ENCODE assay signal across 1 cellular context in the genomic region with DNA sequence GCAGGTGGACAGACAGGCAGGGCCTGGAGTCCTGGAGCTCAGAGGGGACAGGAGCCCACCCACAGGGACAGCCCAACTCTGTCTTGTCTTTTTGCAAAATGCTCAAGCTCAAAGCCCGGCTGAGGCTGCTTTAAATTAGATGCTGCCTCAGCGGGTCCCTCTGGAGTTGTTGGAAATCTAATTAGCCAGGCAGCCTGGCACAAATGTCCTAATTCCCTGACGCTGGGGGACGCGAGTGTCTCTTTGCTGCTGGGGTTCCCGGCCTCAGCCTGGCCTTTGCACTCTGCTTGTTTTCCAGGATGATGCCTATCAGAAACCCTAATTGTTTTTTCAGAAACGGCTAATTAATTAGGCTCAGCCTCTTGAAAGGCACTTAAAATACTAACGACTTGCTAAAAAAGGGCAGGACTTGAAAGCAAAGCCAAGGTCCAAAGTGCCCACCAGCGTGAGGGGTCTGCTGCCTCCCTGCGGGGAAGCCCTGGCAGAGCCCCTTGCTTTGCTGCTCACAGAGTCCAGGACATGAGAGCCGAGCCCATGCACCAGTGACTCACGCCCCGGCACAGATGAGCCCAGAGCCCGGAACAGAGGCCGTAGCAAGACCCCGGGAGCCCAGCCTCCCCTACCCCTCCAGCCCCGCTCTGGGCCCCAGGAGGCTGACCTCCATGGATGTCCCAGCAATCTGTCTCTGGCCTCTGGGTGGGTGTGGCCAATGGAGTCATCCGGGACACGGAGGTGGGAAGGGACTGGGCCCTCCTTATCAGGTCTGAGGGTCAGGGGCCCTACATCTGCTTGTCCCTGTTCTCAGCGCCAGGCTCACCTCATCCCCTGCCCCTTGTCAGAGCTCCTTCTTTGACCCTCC.
TF ChIP-seq lines count a peak whose summit lies in the region.

No MANE protein-coding gene starts in this region.

TF ChIP-seq in SK-N-SH, 30 proteins besides CTCF, POLR2A, EP300 and RAD21:
- TF ChIP-seq JUND (IDR thresholded peaks at IDR 0.05) (no peak), FOSL2 (IDR thresholded peaks at IDR 0.05; ENCODE audit: borderline replicate concordance, low read depth) (no peak), TCF12 (IDR thresholded peaks at IDR 0.05) (no peak), FOXM1 (IDR thresholded peaks at IDR 0.05; ENCODE audit: low read depth) (no peak), RFX5 (IDR thresholded peaks at IDR 0.05; ENCODE audit: low read length) (no peak), GABPA (IDR thresholded peaks at IDR 0.05; ENCODE audit: low read depth) (no peak), YY1 (IDR thresholded peaks at IDR 0.05; ENCODE audit: low read depth) (no peak), GATA2 (CRISPR knock-in tag; IDR thresholded peaks at IDR 0.05) (no peak), TEAD4 (IDR thresholded peaks at IDR 0.05; ENCODE audit: borderline replicate concordance, insufficient read depth) (no peak), MEF2A (IDR thresholded peaks at IDR 0.05; ENCODE audit: borderline replicate concordance, low read depth) (no peak), TAF1 (IDR thresholded peaks at IDR 0.05; ENCODE audit: borderline replicate concordance, low read depth, low read length) (no peak), EZH2phosphoT487 (IDR thresholded peaks at IDR 0.05; ENCODE audit: borderline replicate concordance, low read depth) (no peak), FOXJ3 (CRISPR knock-in tag; IDR thresholded peaks at IDR 0.05) (no peak)
- TF ChIP-seq, protein P1, sequence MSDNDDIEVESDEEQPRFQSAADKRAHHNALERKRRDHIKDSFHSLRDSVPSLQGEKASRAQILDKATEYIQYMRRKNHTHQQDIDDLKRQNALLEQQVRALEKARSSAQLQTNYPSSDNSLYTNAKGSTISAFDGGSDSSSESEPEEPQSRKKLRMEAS (IDR thresholded peaks at IDR 0.05; ENCODE audit: low read depth) = no peak
- TF ChIP-seq, protein P2, sequence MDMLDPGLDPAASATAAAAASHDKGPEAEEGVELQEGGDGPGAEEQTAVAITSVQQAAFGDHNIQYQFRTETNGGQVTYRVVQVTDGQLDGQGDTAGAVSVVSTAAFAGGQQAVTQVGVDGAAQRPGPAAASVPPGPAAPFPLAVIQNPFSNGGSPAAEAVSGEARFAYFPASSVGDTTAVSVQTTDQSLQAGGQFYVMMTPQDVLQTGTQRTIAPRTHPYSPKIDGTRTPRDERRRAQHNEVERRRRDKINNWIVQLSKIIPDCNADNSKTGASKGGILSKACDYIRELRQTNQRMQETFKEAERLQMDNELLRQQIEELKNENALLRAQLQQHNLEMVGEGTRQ (IDR thresholded peaks at IDR 0.05; ENCODE audit: borderline replicate concordance, low read depth, low read length) = no peak
- TF ChIP-seq, protein P3, sequence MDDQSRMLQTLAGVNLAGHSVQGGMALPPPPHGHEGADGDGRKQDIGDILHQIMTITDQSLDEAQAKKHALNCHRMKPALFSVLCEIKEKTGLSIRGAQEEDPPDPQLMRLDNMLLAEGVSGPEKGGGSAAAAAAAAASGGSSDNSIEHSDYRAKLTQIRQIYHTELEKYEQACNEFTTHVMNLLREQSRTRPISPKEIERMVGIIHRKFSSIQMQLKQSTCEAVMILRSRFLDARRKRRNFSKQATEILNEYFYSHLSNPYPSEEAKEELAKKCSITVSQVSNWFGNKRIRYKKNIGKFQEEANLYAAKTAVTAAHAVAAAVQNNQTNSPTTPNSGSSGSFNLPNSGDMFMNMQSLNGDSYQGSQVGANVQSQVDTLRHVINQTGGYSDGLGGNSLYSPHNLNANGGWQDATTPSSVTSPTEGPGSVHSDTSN (IDR thresholded peaks at IDR 0.05) = no peak
- TF ChIP-seq, protein P4, sequence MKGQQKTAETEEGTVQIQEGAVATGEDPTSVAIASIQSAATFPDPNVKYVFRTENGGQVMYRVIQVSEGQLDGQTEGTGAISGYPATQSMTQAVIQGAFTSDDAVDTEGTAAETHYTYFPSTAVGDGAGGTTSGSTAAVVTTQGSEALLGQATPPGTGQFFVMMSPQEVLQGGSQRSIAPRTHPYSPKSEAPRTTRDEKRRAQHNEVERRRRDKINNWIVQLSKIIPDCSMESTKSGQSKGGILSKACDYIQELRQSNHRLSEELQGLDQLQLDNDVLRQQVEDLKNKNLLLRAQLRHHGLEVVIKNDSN (IDR thresholded peaks at IDR 0.05; ENCODE audit: borderline replicate concordance, low read depth) = no peak
